In the genomic region with DNA sequence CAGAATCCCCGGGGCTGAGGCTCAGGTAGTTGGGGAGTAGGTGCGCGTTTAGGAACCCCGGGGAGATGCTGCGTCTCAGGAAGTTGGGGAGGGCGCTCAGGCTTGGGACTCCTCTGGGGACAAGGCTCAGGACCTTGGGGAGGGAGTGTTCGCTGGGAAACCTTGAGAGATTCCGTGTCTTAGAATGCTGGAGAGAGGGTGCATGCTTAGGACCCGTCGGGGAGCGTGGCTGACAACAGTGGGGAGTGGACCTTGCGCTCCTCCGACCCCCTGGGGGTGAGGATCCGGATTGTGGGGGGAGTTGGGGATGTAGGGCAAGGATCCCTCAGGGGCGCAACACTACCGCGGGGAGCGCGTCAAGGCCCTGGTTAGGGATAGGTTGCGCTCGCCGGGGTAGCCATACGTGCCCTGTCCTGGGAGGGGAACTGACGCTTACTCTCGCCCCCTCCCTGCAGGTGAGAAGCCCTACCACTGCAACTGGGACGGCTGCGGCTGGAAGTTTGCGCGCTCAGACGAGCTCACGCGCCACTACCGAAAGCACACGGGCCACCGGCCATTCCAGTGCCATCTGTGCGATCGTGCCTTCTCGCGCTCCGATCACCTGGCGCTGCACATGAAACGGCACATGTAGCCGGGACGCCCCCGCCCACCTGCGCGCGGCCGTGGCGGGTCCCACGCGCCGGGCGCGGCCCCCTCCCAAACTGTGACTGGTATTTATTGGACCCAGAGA, we compare ENCODE assay signal across 9 cellular contexts. TPM values are rescaled to one million over a fixed set of nuclear protein-coding genes. Genes with fewer than 3 reads are reported as not detected.
DNase-seq lines count a peak whose midpoint lies in the region; ATAC-seq, FAIRE-seq and TF ChIP-seq lines count a peak whose summit lies in the region.
"Had no signal": no experiment of that assay in that cellular context is flagged by ENCODE, and none has a peak within 500 bp of the region (broad histone marks: within the 10 kb centered on the region; RNA-seq: fewer than 3 reads in every experiment).

No MANE protein-coding gene starts in this region.

- H3F3A ChIP-seq in PC-3 (ENCODE audit: low read length, unreplicated experiment), result no peaks in the 10 kb centered on the region

- H2AFZ ChIP-seq in PC-3 (ENCODE audit: low read length), result no peak overlapping the region

- peak overlapping the region; percentile 37; the same call in 1 of the 2 replicates for H3K4me2 ChIP-seq in PC-3 (ENCODE audit: low read length)

- TF ChIP-seq POLR2A in uterus (IDR thresholded peaks at IDR 0.05), result no peak

- TF ChIP-seq CTCF in AG10803 (conservative IDR thresholded peaks at IDR 0.05; ENCODE audit: low read length) (no peak), PC-3 (conservative IDR thresholded peaks at IDR 0.05; ENCODE audit: low read depth, low read length) (no peak), uterus (IDR thresholded peaks at IDR 0.05) (no peak)

- H4K20me1 ChIP-seq in PC-3 (ENCODE audit: low read length), result no peaks in the 10 kb centered on the region

- H3K4me3 ChIP-seq in AG10803 (ENCODE audit: low read length) (peak overlapping the region; percentile 85), PC-3 (ENCODE audit: low read length) (no peak overlapping the region), mucosa of rectum (ENCODE audit: low read length in 2 of 2) (peak overlapping the region; percentile 74 to 75), uterus (peak overlapping the region; percentile 44 to 98)

- H3K36me3 ChIP-seq in PC-3 (ENCODE audit: low read depth, low read length) (no peaks in the 10 kb centered on the region), mucosa of rectum (ENCODE audit: control insufficient read depth in 2 of 2, insufficient read depth in 2 of 2, low read length in 2 of 2) (peaks cover 0 to 2% of the 10 kb centered on the region in 2 donors), uterus (no peaks in the 10 kb centered on the region)

- peak; percentile 35 for DNase-seq in AG10803 (ENCODE audit: low read depth)
- no peak for DNase-seq in PC-3
- no peak for DNase-seq in caudate nucleus (lab: John Stamatoyannopoulos, UW)
- DNase-seq in uterus, result no peak
- DNase-seq in NCI-H2227 (lab: John Stamatoyannopoulos, UW; ENCODE audit: unreplicated experiment), result no peak
- DNase-seq in germinal center (ENCODE audit: low spot score), result no peak
- DNase-seq in urothelium cell line (ENCODE audit: low spot score), result no peak

- no peak overlapping the region for H3K9ac ChIP-seq in PC-3 (ENCODE audit: low read length)
- peak overlapping the region; percentile 65 to 74 for H3K9ac ChIP-seq in mucosa of rectum (ENCODE audit: low read depth in 1 of 2, low read length in 2 of 2)

- ATAC-seq in PC-3, result no peak

- H3K4me1 ChIP-seq in PC-3 (ENCODE audit: insufficient read depth, low read length) (peaks cover 9% of the 10 kb centered on the region), mucosa of rectum (ENCODE audit: control insufficient read depth in 2 of 2, insufficient read depth in 2 of 2, low read length in 2 of 2) (peaks cover 18 to 22% of the 10 kb centered on the region in 2 donors), uterus (peaks cover 7 to 15% of the 10 kb centered on the region in 2 donors)

- BruUV-seq in PC-3 (replicated peaks; lab: Mats Ljungman, UMichigan), result no TSS peak

- H3K79me2 ChIP-seq in PC-3 (ENCODE audit: low read length), result no peaks in the 10 kb centered on the region

- POLR2A ChIA-PET in PC-3 (lab: Charles Lee; ENCODE audit: unreplicated experiment), result interaction anchor here (0.6 kb wide), 1 partner anchor 166 kb away, joined by 5 read pairs; no protein-coding TSS in a partner anchor

- intact Hi-C loops in PC-3 (cut with micrococcal nuclease) (no loop called here), uterus (cut with DNase I; ENCODE audit: low total_unique reads) (no loop called here)

- no peak for FAIRE-seq in urothelium cell line (lab: Jason Lieb, UNC)
- FAIRE-seq: colon had no signal

- H3K9me3 ChIP-seq in PC-3 (ENCODE audit: low read length), result no peaks in the 10 kb centered on the region
- no peaks in the 10 kb centered on the region for H3K9me3 ChIP-seq in mucosa of rectum (ENCODE audit: control insufficient read depth in 2 of 2, low read length in 2 of 2)
- no peaks in the 10 kb centered on the region for H3K9me3 ChIP-seq in uterus

- no peak overlapping the region for H3K27ac ChIP-seq in PC-3 (ENCODE audit: low read length)
- peak overlapping the region; percentile 80 for H3K27ac ChIP-seq in caudate nucleus (ENCODE audit: low read depth, low read length)
- peak overlapping the region; percentile 62 to 77 for H3K27ac ChIP-seq in mucosa of rectum (ENCODE audit: low read depth in 2 of 2, low read length in 2 of 2)
- H3K27ac ChIP-seq in uterus, result peak overlapping the region; percentile 95 to 98

- H3K9me2 ChIP-seq in PC-3 (replicated peaks; ENCODE audit: low read length), result no peaks in the 10 kb centered on the region

- H3K27me3 ChIP-seq in PC-3 (ENCODE audit: low read length), result no peaks in the 10 kb centered on the region
- H3K27me3 ChIP-seq in mucosa of rectum (ENCODE audit: control insufficient read depth in 2 of 2, insufficient read depth in 2 of 2, low read length in 2 of 2), result peaks cover 3 to 10% of the 10 kb centered on the region in 2 donors
- H3K27me3 ChIP-seq in uterus, result no peaks in the 10 kb centered on the region

- CTCF ChIA-PET in PC-3 (lab: Charles Lee), result no interaction called here

RNA-seq across cellular contexts. Expression of gene KLF2, which starts 1.9 kb away (rescaled TPM):
- total RNA-seq in PC-3 (2014; rRNA removed), result 4.8 and 6.6 TPM in 2 replicates
- 100 to 1,000 TPM in 2 of 4 donors, 10 to 100 TPM in 2; 16.5 to 139 (median 81.8) TPM for total RNA-seq in uterus
